In the genomic region with DNA sequence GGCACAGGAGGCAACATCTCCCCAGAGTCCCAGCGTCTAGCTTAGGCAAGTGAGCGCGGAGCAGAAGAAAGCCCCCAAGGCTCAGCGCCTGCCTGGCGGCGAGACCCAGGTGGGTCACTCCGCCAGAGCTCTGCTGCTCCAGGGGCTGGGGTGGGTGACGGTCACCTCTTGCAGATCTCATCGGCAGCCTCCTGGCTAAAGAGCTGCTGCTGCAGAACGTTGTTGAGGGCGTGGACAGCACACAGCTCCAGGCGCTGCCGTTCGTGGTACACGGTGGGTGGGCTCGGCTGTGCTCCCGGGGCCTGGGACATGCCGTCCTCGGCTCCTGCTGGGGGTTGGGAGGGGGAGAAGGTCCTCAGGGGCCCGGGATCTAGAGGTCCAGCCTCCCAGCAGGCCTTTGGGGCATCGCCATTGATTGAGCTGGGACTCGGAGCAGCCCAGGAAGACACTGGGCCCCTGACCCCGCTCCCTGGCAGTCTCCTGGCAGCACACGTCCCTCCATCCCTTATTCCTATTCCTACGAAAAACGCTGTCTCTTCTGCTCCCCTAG, we compare ENCODE assay signal across 1 cellular context.
TF ChIP-seq lines count a peak whose summit lies in the region.

No MANE protein-coding gene starts in this region.

TF ChIP-seq in GM23338, 12 proteins besides CTCF, POLR2A, EP300 and RAD21 (continued from another document):
- TF ChIP-seq, protein P1, sequence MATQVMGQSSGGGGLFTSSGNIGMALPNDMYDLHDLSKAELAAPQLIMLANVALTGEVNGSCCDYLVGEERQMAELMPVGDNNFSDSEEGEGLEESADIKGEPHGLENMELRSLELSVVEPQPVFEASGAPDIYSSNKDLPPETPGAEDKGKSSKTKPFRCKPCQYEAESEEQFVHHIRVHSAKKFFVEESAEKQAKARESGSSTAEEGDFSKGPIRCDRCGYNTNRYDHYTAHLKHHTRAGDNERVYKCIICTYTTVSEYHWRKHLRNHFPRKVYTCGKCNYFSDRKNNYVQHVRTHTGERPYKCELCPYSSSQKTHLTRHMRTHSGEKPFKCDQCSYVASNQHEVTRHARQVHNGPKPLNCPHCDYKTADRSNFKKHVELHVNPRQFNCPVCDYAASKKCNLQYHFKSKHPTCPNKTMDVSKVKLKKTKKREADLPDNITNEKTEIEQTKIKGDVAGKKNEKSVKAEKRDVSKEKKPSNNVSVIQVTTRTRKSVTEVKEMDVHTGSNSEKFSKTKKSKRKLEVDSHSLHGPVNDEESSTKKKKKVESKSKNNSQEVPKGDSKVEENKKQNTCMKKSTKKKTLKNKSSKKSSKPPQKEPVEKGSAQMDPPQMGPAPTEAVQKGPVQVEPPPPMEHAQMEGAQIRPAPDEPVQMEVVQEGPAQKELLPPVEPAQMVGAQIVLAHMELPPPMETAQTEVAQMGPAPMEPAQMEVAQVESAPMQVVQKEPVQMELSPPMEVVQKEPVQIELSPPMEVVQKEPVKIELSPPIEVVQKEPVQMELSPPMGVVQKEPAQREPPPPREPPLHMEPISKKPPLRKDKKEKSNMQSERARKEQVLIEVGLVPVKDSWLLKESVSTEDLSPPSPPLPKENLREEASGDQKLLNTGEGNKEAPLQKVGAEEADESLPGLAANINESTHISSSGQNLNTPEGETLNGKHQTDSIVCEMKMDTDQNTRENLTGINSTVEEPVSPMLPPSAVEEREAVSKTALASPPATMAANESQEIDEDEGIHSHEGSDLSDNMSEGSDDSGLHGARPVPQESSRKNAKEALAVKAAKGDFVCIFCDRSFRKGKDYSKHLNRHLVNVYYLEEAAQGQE (IDR thresholded peaks at IDR 0.05; ENCODE audit: unreplicated experiment): no peak
- no peak for TF ChIP-seq EZH2phosphoT487 (IDR thresholded peaks at IDR 0.05; ENCODE audit: unreplicated experiment)
- TF ChIP-seq ZNF114 (CRISPR knock-in tag; IDR thresholded peaks at IDR 0.05): no peak
- TF ChIP-seq ETS1 (IDR thresholded peaks at IDR 0.05): no peak
- TF ChIP-seq POLR2AphosphoS5 (IDR thresholded peaks at IDR 0.05; ENCODE audit: low read depth): no peak
- no peak for TF ChIP-seq JUNB (IDR thresholded peaks at IDR 0.05; ENCODE audit: unreplicated experiment)
- no peak for TF ChIP-seq STAT1 (IDR thresholded peaks at IDR 0.05; ENCODE audit: unreplicated experiment)
- TF ChIP-seq, protein P2, sequence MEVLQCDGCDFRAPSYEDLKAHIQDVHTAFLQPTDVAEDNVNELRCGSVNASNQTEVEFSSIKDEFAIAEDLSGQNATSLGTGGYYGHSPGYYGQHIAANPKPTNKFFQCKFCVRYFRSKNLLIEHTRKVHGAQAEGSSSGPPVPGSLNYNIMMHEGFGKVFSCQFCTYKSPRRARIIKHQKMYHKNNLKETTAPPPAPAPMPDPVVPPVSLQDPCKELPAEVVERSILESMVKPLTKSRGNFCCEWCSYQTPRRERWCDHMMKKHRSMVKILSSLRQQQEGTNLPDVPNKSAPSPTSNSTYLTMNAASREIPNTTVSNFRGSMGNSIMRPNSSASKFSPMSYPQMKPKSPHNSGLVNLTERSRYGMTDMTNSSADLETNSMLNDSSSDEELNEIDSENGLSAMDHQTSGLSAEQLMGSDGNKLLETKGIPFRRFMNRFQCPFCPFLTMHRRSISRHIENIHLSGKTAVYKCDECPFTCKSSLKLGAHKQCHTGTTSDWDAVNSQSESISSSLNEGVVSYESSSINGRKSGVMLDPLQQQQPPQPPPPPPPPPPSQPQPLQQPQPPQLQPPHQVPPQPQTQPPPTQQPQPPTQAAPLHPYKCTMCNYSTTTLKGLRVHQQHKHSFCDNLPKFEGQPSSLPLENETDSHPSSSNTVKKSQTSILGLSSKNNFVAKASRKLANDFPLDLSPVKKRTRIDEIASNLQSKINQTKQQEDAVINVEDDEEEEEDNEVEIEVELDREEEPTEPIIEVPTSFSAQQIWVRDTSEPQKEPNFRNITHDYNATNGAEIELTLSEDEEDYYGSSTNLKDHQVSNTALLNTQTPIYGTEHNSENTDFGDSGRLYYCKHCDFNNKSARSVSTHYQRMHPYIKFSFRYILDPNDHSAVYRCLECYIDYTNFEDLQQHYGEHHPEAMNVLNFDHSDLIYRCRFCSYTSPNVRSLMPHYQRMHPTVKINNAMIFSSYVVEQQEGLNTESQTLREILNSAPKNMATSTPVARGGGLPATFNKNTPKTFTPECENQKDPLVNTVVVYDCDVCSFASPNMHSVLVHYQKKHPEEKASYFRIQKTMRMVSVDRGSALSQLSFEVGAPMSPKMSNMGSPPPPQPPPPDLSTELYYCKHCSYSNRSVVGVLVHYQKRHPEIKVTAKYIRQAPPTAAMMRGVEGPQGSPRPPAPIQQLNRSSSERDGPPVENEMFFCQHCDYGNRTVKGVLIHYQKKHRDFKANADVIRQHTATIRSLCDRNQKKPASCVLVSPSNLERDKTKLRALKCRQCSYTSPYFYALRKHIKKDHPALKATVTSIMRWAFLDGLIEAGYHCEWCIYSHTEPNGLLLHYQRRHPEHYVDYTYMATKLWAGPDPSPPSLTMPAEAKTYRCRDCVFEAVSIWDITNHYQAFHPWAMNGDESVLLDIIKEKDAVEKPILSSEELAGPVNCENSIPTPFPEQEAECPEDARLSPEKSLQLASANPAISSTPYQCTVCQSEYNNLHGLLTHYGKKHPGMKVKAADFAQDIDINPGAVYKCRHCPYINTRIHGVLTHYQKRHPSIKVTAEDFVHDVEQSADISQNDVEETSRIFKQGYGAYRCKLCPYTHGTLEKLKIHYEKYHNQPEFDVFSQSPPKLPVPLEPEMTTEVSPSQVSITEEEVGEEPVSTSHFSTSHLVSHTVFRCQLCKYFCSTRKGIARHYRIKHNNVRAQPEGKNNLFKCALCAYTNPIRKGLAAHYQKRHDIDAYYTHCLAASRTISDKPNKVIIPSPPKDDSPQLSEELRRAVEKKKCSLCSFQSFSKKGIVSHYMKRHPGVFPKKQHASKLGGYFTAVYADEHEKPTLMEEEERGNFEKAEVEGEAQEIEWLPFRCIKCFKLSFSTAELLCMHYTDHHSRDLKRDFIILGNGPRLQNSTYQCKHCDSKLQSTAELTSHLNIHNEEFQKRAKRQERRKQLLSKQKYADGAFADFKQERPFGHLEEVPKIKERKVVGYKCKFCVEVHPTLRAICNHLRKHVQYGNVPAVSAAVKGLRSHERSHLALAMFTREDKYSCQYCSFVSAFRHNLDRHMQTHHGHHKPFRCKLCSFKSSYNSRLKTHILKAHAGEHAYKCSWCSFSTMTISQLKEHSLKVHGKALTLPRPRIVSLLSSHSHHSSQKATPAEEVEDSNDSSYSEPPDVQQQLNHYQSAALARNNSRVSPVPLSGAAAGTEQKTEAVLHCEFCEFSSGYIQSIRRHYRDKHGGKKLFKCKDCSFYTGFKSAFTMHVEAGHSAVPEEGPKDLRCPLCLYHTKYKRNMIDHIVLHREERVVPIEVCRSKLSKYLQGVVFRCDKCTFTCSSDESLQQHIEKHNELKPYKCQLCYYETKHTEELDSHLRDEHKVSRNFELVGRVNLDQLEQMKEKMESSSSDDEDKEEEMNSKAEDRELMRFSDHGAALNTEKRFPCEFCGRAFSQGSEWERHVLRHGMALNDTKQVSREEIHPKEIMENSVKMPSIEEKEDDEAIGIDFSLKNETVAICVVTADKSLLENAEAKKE (CRISPR knock-in tag; IDR thresholded peaks at IDR 0.05): no peak
- TF ChIP-seq CREB1 (CRISPR knock-in tag; IDR thresholded peaks at IDR 0.05; ENCODE audit: low read depth): no peak
- no peak for TF ChIP-seq ZNF331 (CRISPR knock-in tag; IDR thresholded peaks at IDR 0.05; ENCODE audit: low read depth)
- TF ChIP-seq EZH2 (IDR thresholded peaks at IDR 0.05; ENCODE audit: low read depth, unreplicated experiment): no peak
